24 cellular contexts compared by ENCODE assay signal in genomic region chr1:9420835-9421532, GRCh38.
DNase-seq lines count a peak whose midpoint lies in the region; ATAC-seq and TF ChIP-seq lines count a peak whose summit lies in the region.
"Had no signal": no experiment of that assay in that cellular context is flagged by ENCODE, and none has a peak within 500 bp of the region (broad histone marks: within the 10 kb centered on the region; RNA-seq: fewer than 3 reads in every experiment).

No MANE protein-coding gene starts in this region.

- H3K9me3 Mint-ChIP-seq in activated T-cell treated with anti-CD3 and anti-CD28 coated beads, Interleukin-2, amount 50 U/mL, for 72 hours = no peaks in the 10 kb centered on the region
- H3K9me3 Mint-ChIP-seq in activated T-cell treated with anti-CD3 and anti-CD28 coated beads, Interleukin-2, amount 50 U/mL, for 24 hours = no peaks in the 10 kb centered on the region
- peaks cover 0 to 9% (median 0%) of the 10 kb centered on the region in 3 donors for H3K9me3 Mint-ChIP-seq in IgD-negative memory B cell
- no peaks in the 10 kb centered on the region for H3K9me3 Mint-ChIP-seq in T-helper 1 cell treated with Interleukin-12 subunit alpha and Interleukin-12 subunit beta and Interleukin-4 antibody, amounts not matched to agents 30 μg/mL and 1 μg/mL, for 36 hours
- H3K9me3 Mint-ChIP-seq in naive B cell = peaks cover 0 to 4% (median 0%) of the 10 kb centered on the region in 7 donors
- H3K9me3 Mint-ChIP-seq in mesothelial cell of epicardium = no peaks in the 10 kb centered on the region
- H3K9me3 Mint-ChIP-seq: activated naive CD4-positive, alpha-beta T cell treated with anti-CD3 and anti-CD28 coated beads for 36 hours; activated T-cell treated with anti-CD3 and anti-CD28 coated beads, Interleukin-2, amount 50 U/mL, for 4 hours; HFFc6; natural killer cell treated with Interleukin-12 subunit alpha and Interleukin-12 subunit beta and Interleukin-15 and Interleukin-18, amount 100 ng/mL, for 72 hours; stimulated activated naive CD8-positive, alpha-beta T cell treated with anti-CD3 and anti-CD28 coated beads, Interleukin-15, Interleukin-2, amounts not matched to agents 100 ng/mL and 50 ng/mL, for 24 hours had no signal

- peaks cover 49% of the 10 kb centered on the region for H3K4me1 Mint-ChIP-seq in activated T-cell treated with anti-CD3 and anti-CD28 coated beads, Interleukin-2, amount 50 U/mL, for 72 hours (ENCODE audit: low read depth)
- peaks cover 53% of the 10 kb centered on the region for H3K4me1 Mint-ChIP-seq in activated T-cell treated with anti-CD3 and anti-CD28 coated beads, Interleukin-2, amount 50 U/mL, for 24 hours (ENCODE audit: low read depth)
- H3K4me1 Mint-ChIP-seq in IgD-negative memory B cell (peaks cover 36 to 61% (median 48%) of the 10 kb centered on the region in 3 donors), naive B cell (peaks cover 34 to 90% (median 49%) of the 10 kb centered on the region in 3 donors), mesothelial cell of epicardium (peaks cover 5% of the 10 kb centered on the region)
- peaks cover 58% of the 10 kb centered on the region for H3K4me1 Mint-ChIP-seq in T-helper 1 cell treated with Interleukin-12 subunit alpha and Interleukin-12 subunit beta and Interleukin-4 antibody, amounts not matched to agents 30 μg/mL and 1 μg/mL, for 36 hours (ENCODE audit: low read depth)

- ATAC-seq in activated T-cell treated with anti-CD3 and anti-CD28 coated beads, Interleukin-2, amount 50 U/mL, for 72 hours (replicated peaks in 1 of 2) = peak; percentile 27 to 39
- peak; percentile 22 to 39 for ATAC-seq in naive B cell (ENCODE audit: low read depth in 2 of 2)
- ATAC-seq in HG03354 (IDR thresholded peaks at IDR 0.05; ENCODE audit: poor library complexity, severe bottlenecking, unreplicated experiment) = no peak
- no peak for ATAC-seq in HG03432 (IDR thresholded peaks at IDR 0.05; ENCODE audit: unreplicated experiment)
- ATAC-seq: natural killer cell treated with Interleukin-12 subunit alpha and Interleukin-12 subunit beta and Interleukin-15 and Interleukin-18, amount 100 ng/mL, for 72 hours had no signal

- H3K27me3 Mint-ChIP-seq in activated T-cell treated with anti-CD3 and anti-CD28 coated beads, Interleukin-2, amount 50 U/mL, for 72 hours (ENCODE audit: low read depth) = peaks cover 15% of the 10 kb centered on the region
- H3K27me3 Mint-ChIP-seq in activated T-cell treated with anti-CD3 and anti-CD28 coated beads, Interleukin-2, amount 50 U/mL, for 24 hours = peaks cover 35% of the 10 kb centered on the region
- H3K27me3 Mint-ChIP-seq in IgD-negative memory B cell (peaks cover 16% of the 10 kb centered on the region), naive B cell (peaks cover 0 to 4% (median 0%) of the 10 kb centered on the region in 3 donors), mesothelial cell of epicardium (ENCODE audit: low read depth) (no peaks in the 10 kb centered on the region)
- H3K27me3 Mint-ChIP-seq in T-helper 1 cell treated with Interleukin-12 subunit alpha and Interleukin-12 subunit beta and Interleukin-4 antibody, amounts not matched to agents 30 μg/mL and 1 μg/mL, for 36 hours (ENCODE audit: low read depth) = peaks cover 40% of the 10 kb centered on the region

- H3K36me3 Mint-ChIP-seq in activated T-cell treated with anti-CD3 and anti-CD28 coated beads, Interleukin-2, amount 50 U/mL, for 72 hours (ENCODE audit: insufficient read depth in 2 of 2) = no peaks in the 10 kb centered on the region
- H3K36me3 Mint-ChIP-seq in activated T-cell treated with anti-CD3 and anti-CD28 coated beads, Interleukin-2, amount 50 U/mL, for 24 hours (ENCODE audit: low read depth) = no peaks in the 10 kb centered on the region
- H3K36me3 Mint-ChIP-seq in IgD-negative memory B cell (peaks cover 3% of the 10 kb centered on the region), naive B cell (no peaks in the 10 kb centered on the region), mesothelial cell of epicardium (no peaks in the 10 kb centered on the region)
- H3K36me3 Mint-ChIP-seq in T-helper 1 cell treated with Interleukin-12 subunit alpha and Interleukin-12 subunit beta and Interleukin-4 antibody, amounts not matched to agents 30 μg/mL and 1 μg/mL, for 36 hours (ENCODE audit: low read depth) = no peaks in the 10 kb centered on the region
- H3K36me3 Mint-ChIP-seq: natural killer cell treated with Interleukin-12 subunit alpha and Interleukin-12 subunit beta and Interleukin-15 and Interleukin-18, amount 100 ng/mL, for 72 hours had no signal

- TF ChIP-seq CTCF in mesothelial cell of epicardium (IDR thresholded peaks at IDR 0.05; ENCODE audit: unreplicated experiment) = no peak

- H3K4me3 Mint-ChIP-seq in activated T-cell treated with anti-CD3 and anti-CD28 coated beads, Interleukin-2, amount 50 U/mL, for 72 hours = no peak overlapping the region
- H3K4me3 Mint-ChIP-seq in activated T-cell treated with anti-CD3 and anti-CD28 coated beads, Interleukin-2, amount 50 U/mL, for 24 hours = no peak overlapping the region
- peak overlapping the region in 3 of 4 donors; percentile 28 to 70 (median 50) for H3K4me3 Mint-ChIP-seq in IgD-negative memory B cell
- peak overlapping the region; percentile 4 for H3K4me3 Mint-ChIP-seq in T-helper 1 cell treated with Interleukin-12 subunit alpha and Interleukin-12 subunit beta and Interleukin-4 antibody, amounts not matched to agents 30 μg/mL and 1 μg/mL, for 36 hours
- peak overlapping the region in 2 of 8 donors; percentile 26 to 81 for H3K4me3 Mint-ChIP-seq in naive B cell
- no peak overlapping the region for H3K4me3 Mint-ChIP-seq in mesothelial cell of epicardium
- H3K4me3 Mint-ChIP-seq: activated naive CD4-positive, alpha-beta T cell treated with anti-CD3 and anti-CD28 coated beads for 36 hours; activated T-cell treated with anti-CD3 and anti-CD28 coated beads, Interleukin-2, amount 50 U/mL, for 4 hours; HFFc6; natural killer cell treated with Interleukin-12 subunit alpha and Interleukin-12 subunit beta and Interleukin-15 and Interleukin-18, amount 100 ng/mL, for 72 hours; stimulated activated naive CD8-positive, alpha-beta T cell treated with anti-CD3 and anti-CD28 coated beads, Interleukin-15, Interleukin-2, amounts not matched to agents 100 ng/mL and 50 ng/mL, for 24 hours had no signal

- no peak overlapping the region for H3K27ac Mint-ChIP-seq in activated T-cell treated with anti-CD3 and anti-CD28 coated beads, Interleukin-2, amount 50 U/mL, for 72 hours
- H3K27ac Mint-ChIP-seq in activated T-cell treated with anti-CD3 and anti-CD28 coated beads, Interleukin-2, amount 50 U/mL, for 24 hours = no peak overlapping the region
- H3K27ac Mint-ChIP-seq in IgD-negative memory B cell (peak overlapping the region in 2 of 3 donors; percentile 40 to 52), naive B cell (peak overlapping the region in 4 of 6 donors; percentile 18 to 64 (median 24)), mesothelial cell of epicardium (no peak overlapping the region)
- peak overlapping the region; percentile 12 for H3K27ac Mint-ChIP-seq in T-helper 1 cell treated with Interleukin-12 subunit alpha and Interleukin-12 subunit beta and Interleukin-4 antibody, amounts not matched to agents 30 μg/mL and 1 μg/mL, for 36 hours
- H3K27ac Mint-ChIP-seq: activated naive CD4-positive, alpha-beta T cell treated with anti-CD3 and anti-CD28 coated beads for 36 hours; HFFc6; natural killer cell treated with Interleukin-12 subunit alpha and Interleukin-12 subunit beta and Interleukin-15 and Interleukin-18, amount 100 ng/mL, for 72 hours; stimulated activated naive CD8-positive, alpha-beta T cell treated with anti-CD3 and anti-CD28 coated beads, Interleukin-15, Interleukin-2, amounts not matched to agents 100 ng/mL and 50 ng/mL, for 24 hours had no signal

- DNase-seq in activated T-cell treated with anti-CD3 and anti-CD28 coated beads, Interleukin-2, amount 50 U/mL, for 72 hours = no peak
- no peak for DNase-seq in activated T-cell treated with anti-CD3 and anti-CD28 coated beads, Interleukin-2, amount 50 U/mL, for 24 hours
- DNase-seq in naive B cell (no peak), mesothelial cell of epicardium (ENCODE audit: low spot score in 2 of 2, unreplicated experiment in 2 of 2) (no peak)
- DNase-seq: activated CD4-positive, CD25-positive, alpha-beta regulatory T cell treated with anti-CD3 and anti-CD28 coated beads, Interleukin-2, amount 50 U/mL, for 72 hours; activated naive CD4-positive, alpha-beta T cell treated with anti-CD3 and anti-CD28 coated beads for 36 hours; activated T-cell treated with anti-CD3 and anti-CD28 coated beads, Interleukin-2, amount 50 U/mL, for 4 hours; amniotic stem cell; brain microvascular endothelial cell; DMS53; GDM1; GM23248; HFFc6; islet precursor cell; NCI-H1105 treated with DMSO at 0.1 percent for 48 hours; NCI-H1930; NCI-H69; thyroid gland had no signal

Comparison
In these comparisons a context has a peak if more than half of its experiments do, and no peak if none do; other contexts are left out.
1. ATAC-seq: peak in activated T-cell treated with anti-CD3 and anti-CD28 coated beads, Interleukin-2, amount 50 U/mL, for 72 hours (2 of 2) and naive B cell (2 of 2); none in HG03354 (single experiment) and HG03432 (single experiment).
2. H3K27ac Mint-ChIP-seq: peak in IgD-negative memory B cell (2 of 3), T-helper 1 cell treated with Interleukin-12 subunit alpha and Interleukin-12 subunit beta and Interleukin-4 antibody, amounts not matched to agents 30 μg/mL and 1 μg/mL, for 36 hours (single experiment) and naive B cell (4 of 6); none in activated T-cell treated with anti-CD3 and anti-CD28 coated beads, Interleukin-2, amount 50 U/mL, for 72 hours (single experiment), activated T-cell treated with anti-CD3 and anti-CD28 coated beads, Interleukin-2, amount 50 U/mL, for 24 hours (single experiment) and mesothelial cell of epicardium (single experiment).
3. H3K4me3 Mint-ChIP-seq: peak in IgD-negative memory B cell (3 of 4) and T-helper 1 cell treated with Interleukin-12 subunit alpha and Interleukin-12 subunit beta and Interleukin-4 antibody, amounts not matched to agents 30 μg/mL and 1 μg/mL, for 36 hours (single experiment); none in activated T-cell treated with anti-CD3 and anti-CD28 coated beads, Interleukin-2, amount 50 U/mL, for 72 hours (0 of 2), activated T-cell treated with anti-CD3 and anti-CD28 coated beads, Interleukin-2, amount 50 U/mL, for 24 hours (single experiment) and mesothelial cell of epicardium (single experiment).